8 cellular contexts compared by ENCODE assay signal in genomic region chr3:43894176-43895049, GRCh38.
DNase-seq lines count a peak whose midpoint lies in the region; ATAC-seq, FAIRE-seq and TF ChIP-seq lines count a peak whose summit lies in the region.

No MANE protein-coding gene starts in this region.

- TF ChIP-seq EP300 in sigmoid colon (IDR thresholded peaks at IDR 0.05) = no peak

- no peaks in the 10 kb centered on the region for H3K79me2 ChIP-seq in OCI-LY3 (ENCODE audit: low read length)

- in situ Hi-C loops in KBM-7 (cut with MboI; ENCODE audit: low pct_unique_long_range_greater_than_20kb, low sequenced_read_pairs) = no loop called here

- H3K9ac ChIP-seq in OCI-LY3 (ENCODE audit: low read length) = peak overlapping the region; percentile 73

- H3K27ac ChIP-seq in OCI-LY3 (ENCODE audit: low read length) (peak overlapping the region; percentile 58), sigmoid colon (no peak overlapping the region)

- TF ChIP-seq CTCF in AG09309 (IDR thresholded peaks at IDR 0.05; ENCODE audit: control insufficient read depth, insufficient read depth, low read depth, low read length, missing control alignments) (no peak), OCI-LY3 (IDR thresholded peaks at IDR 0.05; ENCODE audit: low read depth, low read length) (no peak; the same call in 1 of the 2 replicates), bronchial epithelial cell (IDR thresholded peaks at IDR 0.05; ENCODE audit: insufficient read depth, low read length, severe bottlenecking) (no peak), sigmoid colon (IDR thresholded peaks at IDR 0.05) (no peak)

- H3K4me2 ChIP-seq in OCI-LY3 (ENCODE audit: low read length) = peak overlapping the region; percentile 86

- no peak for FAIRE-seq in bronchial epithelial cell (lab: Jason Lieb, UNC)

- H3K27me3 ChIP-seq in OCI-LY3 (ENCODE audit: low read depth, low read length) (no peaks in the 10 kb centered on the region), bronchial epithelial cell (ENCODE audit: control insufficient read depth, insufficient read depth, low read length) (no peaks in the 10 kb centered on the region), sigmoid colon (peaks cover 8 to 26% (median 19%) of the 10 kb centered on the region in 3 donors)

- DNase-seq in AG09309 (ENCODE audit: low read depth) (peak; percentile 16), bronchial epithelial cell (ENCODE audit: low read depth) (peak; percentile 54), iPS-NIHi7 (ENCODE audit: extremely low spot score) (peak; percentile 89), sigmoid colon (no peak), A172 (ENCODE audit: low spot score) (no peak), KBM-7 (no peak)

- intact Hi-C loops in sigmoid colon (cut with DNase I) = no loop called here

- H2AFZ ChIP-seq in OCI-LY3 (ENCODE audit: low read depth, low read length) = peak overlapping the region; percentile 72

- TF ChIP-seq POLR2A in sigmoid colon (IDR thresholded peaks at IDR 0.05) = no peak

- no peaks in the 10 kb centered on the region for H4K20me1 ChIP-seq in OCI-LY3 (ENCODE audit: insufficient read depth, low read length)

- peak; percentile 51 for ATAC-seq in GM19351 (IDR thresholded peaks at IDR 0.05; ENCODE audit: unreplicated experiment)

- H3K4me3 ChIP-seq in AG09309 (ENCODE audit: control insufficient read depth, low read depth, low read length) (peak overlapping the region; percentile 50), OCI-LY3 (ENCODE audit: low read length) (peak overlapping the region; percentile 76), bronchial epithelial cell (ENCODE audit: low read depth, low read length) (peak overlapping the region; percentile 47), sigmoid colon (peak overlapping the region in 3 of 4 donors; percentile 34 to 48 (median 42))

- H3K36me3 ChIP-seq in OCI-LY3 (replicated peaks; ENCODE audit: low read depth, low read length) = no peaks in the 10 kb centered on the region
- H3K36me3 ChIP-seq in bronchial epithelial cell (ENCODE audit: control insufficient read depth, insufficient read depth, low read length) = no peaks in the 10 kb centered on the region
- no peaks in the 10 kb centered on the region for H3K36me3 ChIP-seq in sigmoid colon

- H3K9me3 ChIP-seq in OCI-LY3 (ENCODE audit: insufficient read depth, low read length) = no peaks in the 10 kb centered on the region; the same call in 1 of the 2 replicates
- H3K9me3 ChIP-seq in sigmoid colon = no peaks in the 10 kb centered on the region

- peaks cover 29% of the 10 kb centered on the region for H3K4me1 ChIP-seq in OCI-LY3 (ENCODE audit: low read length)
- peaks cover 0 to 13% (median 12%) of the 10 kb centered on the region in 4 donors for H3K4me1 ChIP-seq in sigmoid colon

- WGBS in sigmoid colon, 2 donors = 8% methylated on average over 63 of the region's 63 CpGs

Comparison
In these comparisons a context has a peak if more than half of its experiments do, and no peak if none do; other contexts are left out.
1. DNase-seq: peak in AG09309 (single experiment), bronchial epithelial cell (single experiment) and iPS-NIHi7 (single experiment); none in sigmoid colon (single experiment), A172 (single experiment) and KBM-7 (single experiment).
2. Peak in every context shown above with its lines, with median percentiles within 50 percentile points of each other: H3K4me3 ChIP-seq.